Comparison of ENCODE assay signal across 24 cellular contexts in the genomic region with DNA sequence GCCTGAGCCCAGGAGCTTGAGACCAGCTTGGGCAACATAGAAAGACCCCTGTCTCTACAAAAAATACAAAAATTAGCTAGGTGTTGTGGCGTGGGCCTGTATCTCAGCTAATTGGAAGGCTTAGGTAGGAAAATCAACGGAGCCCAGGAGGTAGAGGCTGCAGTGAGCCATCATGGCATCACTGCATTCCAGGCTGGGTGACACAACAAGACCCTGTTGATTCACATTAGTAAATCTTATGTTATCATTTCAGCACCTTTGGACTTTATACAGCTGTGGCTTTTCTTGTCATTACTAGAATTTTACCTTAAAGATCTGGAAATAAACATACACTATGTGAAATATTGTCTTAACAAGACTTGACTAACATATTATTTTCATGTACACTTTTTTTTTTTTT.
"Had no signal": no experiment of that assay in that cellular context is flagged by ENCODE, and none has a peak within 500 bp of the region (broad histone marks: within the 10 kb centered on the region; RNA-seq: fewer than 3 reads in every experiment).

No MANE protein-coding gene starts in this region.

- H3K27ac ChIP-seq: adrenal gland, body of pancreas, coronary artery, left lung, neutrophil, right lobe of liver, upper lobe of left lung, vagina had no signal

- H3K4me3 ChIP-seq: adrenal gland, body of pancreas, coronary artery, left lung, lung, right lobe of liver, upper lobe of left lung, vagina had no signal

- H3K27me3 Mint-ChIP-seq: activated B cell treated with CpG ODN at 0.5 μM for 24 hours; activated naive CD8-positive, alpha-beta T cell treated with anti-CD3 and anti-CD28 coated beads for 36 hours; effector memory CD8-positive, alpha-beta T cell; progenitor cell of endocrine pancreas; stimulated activated naive CD8-positive, alpha-beta T cell treated with anti-CD3 and anti-CD28 coated beads, Interleukin-15, Interleukin-2, amounts not matched to agents 100 ng/mL and 50 ng/mL, for 24 hours had no signal

- H3K4me1 Mint-ChIP-seq: activated B cell treated with CpG ODN at 0.5 μM for 24 hours; activated naive CD8-positive, alpha-beta T cell treated with anti-CD3 and anti-CD28 coated beads for 36 hours had no signal

- H3K36me3 ChIP-seq: adrenal gland, left lung, neutrophil, right lobe of liver, upper lobe of left lung, vagina had no signal

- H3K9me3 Mint-ChIP-seq: activated B cell treated with CpG ODN at 0.5 μM for 24 hours; activated naive CD4-positive, alpha-beta T cell treated with anti-CD3 and anti-CD28 coated beads for 36 hours; activated naive CD8-positive, alpha-beta T cell treated with anti-CD3 and anti-CD28 coated beads for 36 hours; T-helper 2 cell treated with Interferon-gamma antibody and Interleukin-4, amounts not matched to agents 5 μg/mL and 100 μg/mL, for 36 hours had no signal

- H3K9me3 ChIP-seq: adrenal gland, body of pancreas, left lung, neutrophil, right lobe of liver, upper lobe of left lung, vagina had no signal

- H3K4me3 Mint-ChIP-seq: activated B cell treated with CpG ODN at 0.5 μM for 24 hours; activated naive CD4-positive, alpha-beta T cell treated with anti-CD3 and anti-CD28 coated beads for 36 hours; activated naive CD8-positive, alpha-beta T cell treated with anti-CD3 and anti-CD28 coated beads for 36 hours; effector memory CD8-positive, alpha-beta T cell; nephron progenitor cell; stimulated activated naive CD8-positive, alpha-beta T cell treated with anti-CD3 and anti-CD28 coated beads, Interleukin-15, Interleukin-2, amounts not matched to agents 100 ng/mL and 50 ng/mL, for 24 hours; T-helper 2 cell treated with Interferon-gamma antibody and Interleukin-4, amounts not matched to agents 5 μg/mL and 100 μg/mL, for 36 hours had no signal

- H3K27ac Mint-ChIP-seq: activated B cell treated with CpG ODN at 0.5 μM for 24 hours; activated naive CD4-positive, alpha-beta T cell treated with anti-CD3 and anti-CD28 coated beads for 36 hours; activated naive CD8-positive, alpha-beta T cell treated with anti-CD3 and anti-CD28 coated beads for 36 hours; effector memory CD8-positive, alpha-beta T cell; nephron progenitor cell; progenitor cell of endocrine pancreas; stimulated activated naive CD8-positive, alpha-beta T cell treated with anti-CD3 and anti-CD28 coated beads, Interleukin-15, Interleukin-2, amounts not matched to agents 100 ng/mL and 50 ng/mL, for 24 hours; T-helper 2 cell treated with Interferon-gamma antibody and Interleukin-4, amounts not matched to agents 5 μg/mL and 100 μg/mL, for 36 hours had no signal

- ATAC-seq: body of pancreas; effector memory CD8-positive, alpha-beta T cell; left lung; right lobe of liver had no signal

- DNase-seq: activated B cell treated with CpG ODN at 0.5 μM for 24 hours; activated CD4-positive, alpha-beta T cell treated with anti-CD3 and anti-CD28 coated beads, Interleukin-2, amount 50 U/mL, for 4 hours; activated effector memory CD4-positive, alpha-beta T cell treated with Interleukin-2 at 50 U/mL for 16 hours; activated naive CD4-positive, alpha-beta T cell treated with anti-CD3 and anti-CD28 coated beads for 36 hours; activated naive CD8-positive, alpha-beta T cell treated with anti-CD3 and anti-CD28 coated beads for 36 hours; activated T-cell treated with anti-CD3 and anti-CD28 coated beads for 4 hours; adrenal gland; aorta; body of pancreas; effector memory CD8-positive, alpha-beta T cell; foreskin melanocyte; kidney glomerular epithelial cell; left lung; nephron progenitor cell; right lobe of liver; stimulated activated CD4-positive, alpha-beta T cell treated with anti-CD3 and anti-CD28 coated beads, Interleukin-4, amount 100 ng/mL, for 1 hour; upper lobe of left lung had no signal

- H3K27me3 ChIP-seq: adrenal gland, body of pancreas, left lung, neutrophil, right lobe of liver, upper lobe of left lung, vagina had no signal

- H3K4me1 ChIP-seq: adrenal gland, body of pancreas, left lung, right lobe of liver, upper lobe of left lung, vagina had no signal

- H3K36me3 Mint-ChIP-seq: activated naive CD8-positive, alpha-beta T cell treated with anti-CD3 and anti-CD28 coated beads for 36 hours had no signal
